Comparison of ENCODE assay signal across 5 cellular contexts in genomic region chr7:124037902-124038301, GRCh38. TPM values are rescaled to one million over a fixed set of nuclear protein-coding genes. Genes with fewer than 3 reads are reported as not detected.
"Had no signal": no experiment of that assay in that cellular context is flagged by ENCODE, and none has a peak within 500 bp of the region (broad histone marks: within the 10 kb centered on the region; RNA-seq: fewer than 3 reads in every experiment).

No MANE protein-coding gene starts in this region.

RNA-seq across cellular contexts. Expression of gene TMEM229A, which starts 5.0 kb away (rescaled TPM):
- total RNA-seq: subcutaneous adipose tissue, suprapubic skin, thoracic aorta, upper lobe of right lung, vagina had no signal
